ENCODE assay signal across 13 cellular contexts in the genomic region with DNA sequence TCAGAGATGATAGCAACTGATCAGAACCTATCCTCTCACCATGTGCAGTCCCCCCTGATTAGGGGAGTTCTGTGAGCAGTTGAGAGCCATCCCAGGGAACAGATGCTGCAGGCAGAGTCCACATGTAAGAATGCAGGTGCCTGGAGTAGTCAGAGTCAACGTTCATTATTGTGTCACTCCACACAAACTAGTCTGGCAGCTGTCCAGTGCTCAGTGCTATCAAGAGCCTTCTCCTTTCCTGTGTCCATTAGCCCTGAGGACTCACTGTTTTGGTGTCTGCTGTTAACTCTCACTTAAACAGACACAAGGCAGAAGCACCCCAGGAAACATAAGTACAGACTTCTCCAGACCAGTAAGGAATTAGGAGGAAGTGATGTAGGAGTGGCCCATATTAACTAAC. TPM values are rescaled to one million over a fixed set of nuclear protein-coding genes. Genes with fewer than 3 reads are reported as not detected.
A peak's percentile ranks its signal among the peaks of the same experiment; 100 is the strongest.
DNase-seq lines count a peak whose midpoint lies in the region; ATAC-seq, FAIRE-seq and TF ChIP-seq lines count a peak whose summit lies in the region.
"Had no signal": no experiment of that assay in that cellular context is flagged by ENCODE, and none has a peak within 500 bp of the region (broad histone marks: within the 10 kb centered on the region; RNA-seq: fewer than 3 reads in every experiment).

No MANE protein-coding gene starts in this region.

- no peak for TF ChIP-seq RAD21 in HepG2 (CRISPR knock-in tag; IDR thresholded peaks at IDR 0.05)

- no peak for FAIRE-seq in bronchial epithelial cell (lab: Jason Lieb, UNC)
- FAIRE-seq in HepG2 (lab: Jason Lieb, UNC), result peak; percentile 51

- no peak overlapping the region for H3K4me2 ChIP-seq in HepG2 (ENCODE audit: low read depth, low read length)

- H3K27ac ChIP-seq in HepG2 (ENCODE audit: extremely low read length, insufficient read depth, low read length), result no peak overlapping the region
- H3K27ac ChIP-seq: thoracic aorta had no signal

- intact Hi-C loops in HepG2 (cut with micrococcal nuclease; ENCODE audit: unreplicated experiment), result loop anchor here (10.0 kb wide), 2 partner anchors 54 to 164 kb away; no protein-coding TSS in a partner anchor
- intact Hi-C loops in activated CD4-positive, alpha-beta T cell treated with anti-CD3 and anti-CD28 coated beads for 36 hours (cut with DNase I, micrococcal nuclease), result no loop called here

- TF ChIP-seq CTCF in bronchial epithelial cell (IDR thresholded peaks at IDR 0.05; ENCODE audit: insufficient read depth, low read length, severe bottlenecking) (no peak), HepG2 (CRISPR knock-in tag; IDR thresholded peaks at IDR 0.05) (no peak)

- no peak overlapping the region for H2AFZ ChIP-seq in HepG2 (ENCODE audit: low read length)

- POLR2A ChIA-PET in HepG2 (lab: Yijun Ruan, JAX), result no interaction called here
- POLR2A ChIA-PET in activated CD4-positive, alpha-beta T cell treated with anti-CD3 and anti-CD28 coated beads for 36 hours (lab: Charles Lee), result no interaction called here

- TF ChIP-seq EP300 in HepG2 (IDR thresholded peaks at IDR 0.05; ENCODE audit: low read depth in 2 of 2, low read length in 2 of 2) (no peak), HepG2 (CRISPR knock-in tag; IDR thresholded peaks at IDR 0.05; ENCODE audit: borderline replicate concordance) (no peak)

- H3K27me3 Mint-ChIP-seq in activated CD4-positive, alpha-beta T cell treated with anti-CD3 and anti-CD28 coated beads for 36 hours, result peaks cover 7% of the 10 kb centered on the region

- H4K20me1 ChIP-seq in HepG2 (ENCODE audit: insufficient read depth, low read length), result no peaks in the 10 kb centered on the region

- H3K9me3 ChIP-seq in HepG2 (ENCODE audit: low read length), result no peaks in the 10 kb centered on the region
- H3K9me3 ChIP-seq: Caco-2, thoracic aorta had no signal

- no peak for TF ChIP-seq POLR2A in HepG2 (IDR thresholded peaks at IDR 0.05; ENCODE audit: insufficient read depth in 1 of 2, low read depth in 2 of 2, low read length in 2 of 2)

- DNase-seq in DMS53 treated with DMSO at 0.1 percent for 48 hours (lab: John Stamatoyannopoulos, UW; ENCODE audit: unreplicated experiment) (peak; percentile 21), NCI-H1105 treated with DMSO at 0.1 percent for 48 hours (lab: John Stamatoyannopoulos, UW) (peak; percentile 61), bronchial epithelial cell (ENCODE audit: low read depth) (peak; percentile 63), HepG2 (ENCODE audit: low spot score) (peak; percentile 75)
- DNase-seq in activated CD4-positive, alpha-beta T cell treated with anti-CD3 and anti-CD28 coated beads for 1 hour, result no peak
- DNase-seq in activated CD4-positive, alpha-beta T cell treated with anti-CD3 and anti-CD28 coated beads for 36 hours, result no peak
- DNase-seq: stimulated activated CD4-positive, alpha-beta T cell treated with anti-CD3 and anti-CD28 coated beads, Interleukin-15, amount 100 ng/mL, for 24 hours; T-helper 17 cell had no signal

- H3K27me3 ChIP-seq in bronchial epithelial cell (ENCODE audit: control insufficient read depth, insufficient read depth, low read length), result no peaks in the 10 kb centered on the region
- H3K27me3 ChIP-seq in HepG2 (ENCODE audit: control insufficient read depth in 1 of 2, insufficient read depth in 2 of 2, low read length in 2 of 2), result no peaks in the 10 kb centered on the region

- no peaks in the 10 kb centered on the region for H3K9me3 Mint-ChIP-seq in activated CD4-positive, alpha-beta T cell treated with anti-CD3 and anti-CD28 coated beads for 36 hours (ENCODE audit: low read depth)
- H3K9me3 Mint-ChIP-seq: activated T-helper 2 cell treated with anti-CD3 and anti-CD28 coated beads, Interferon-gamma antibody, Interleukin-2, Interleukin-4, amounts not matched to agents 10 μg/mL and 5 μg/mL and 100 μg/mL, durations not matched to agents 14 hours and 24 hours and 36 hours had no signal

- WGBS in HepG2 (ENCODE audit: low lambda C conversion rate), result 0% methylated on average over 1 of the region's 1 CpG

- no peaks in the 10 kb centered on the region for H3K79me2 ChIP-seq in HepG2 (ENCODE audit: insufficient read depth, low read length)

- H3K4me1 ChIP-seq in HepG2 (ENCODE audit: insufficient read depth, low read length), result peaks cover 40% of the 10 kb centered on the region

- in situ Hi-C loops in HepG2 (cut with HindIII; ENCODE audit: extremely low pct_ligation_motif_present, low pct_unique_long_range_greater_than_20kb), result no loop called here

- CTCF ChIA-PET in HepG2 (lab: Yijun Ruan, JAX; ENCODE audit: low intra/inter-chr PET ratio, low total read pairs), result no interaction called here
- CTCF ChIA-PET in activated CD4-positive, alpha-beta T cell treated with anti-CD3 and anti-CD28 coated beads for 36 hours (lab: Charles Lee), result interaction anchor here (0.7 to 1.0 kb wide), 2 partner anchors 162 to 329 kb away, joined by 3 to 4 read pairs; no protein-coding TSS in a partner anchor

- no peak overlapping the region for H3K9ac ChIP-seq in HepG2 (ENCODE audit: insufficient read depth, low read depth, low read length)

- H3K36me3 ChIP-seq in bronchial epithelial cell (ENCODE audit: control insufficient read depth, insufficient read depth, low read length), result no peaks in the 10 kb centered on the region
- no peaks in the 10 kb centered on the region for H3K36me3 ChIP-seq in HepG2 (replicated peaks in 1 of 2; ENCODE audit: control insufficient read depth in 1 of 2, insufficient read depth in 2 of 2, low read length in 2 of 2)
- H3K36me3 ChIP-seq: thoracic aorta had no signal

- no peaks in the 10 kb centered on the region for H3K36me3 Mint-ChIP-seq in activated CD4-positive, alpha-beta T cell treated with anti-CD3 and anti-CD28 coated beads for 36 hours (ENCODE audit: low read depth)

- no peaks in the 10 kb centered on the region for H3K4me1 Mint-ChIP-seq in activated CD4-positive, alpha-beta T cell treated with anti-CD3 and anti-CD28 coated beads for 36 hours
- H3K4me1 Mint-ChIP-seq: T-helper 17 cell had no signal

- ATAC-seq in HepG2 (peak; percentile 20; the same call in 2 of the 3 replicates), HG02981 (IDR thresholded peaks at IDR 0.05; ENCODE audit: unreplicated experiment) (no peak)
- ATAC-seq in activated CD4-positive, alpha-beta T cell treated with anti-CD3 and anti-CD28 coated beads for 36 hours, result no peak
- ATAC-seq in activated CD4-positive, CD25-positive, alpha-beta regulatory T cell treated with anti-CD3 and anti-CD28 coated beads, Interleukin-2, amount 50 U/mL, for 24 hours, result no peak
- ATAC-seq: T-helper 17 cell had no signal

- H3K4me3 Mint-ChIP-seq in activated CD4-positive, alpha-beta T cell treated with anti-CD3 and anti-CD28 coated beads for 36 hours, result no peak overlapping the region
- H3K4me3 Mint-ChIP-seq: T-helper 17 cell had no signal

- H3K4me3 ChIP-seq in bronchial epithelial cell (ENCODE audit: low read depth, low read length), result no peak overlapping the region
- no peak overlapping the region for H3K4me3 ChIP-seq in HepG2 (replicated peaks in 1 of 3; ENCODE audit: insufficient read depth in 1 of 3, low read depth in 2 of 3, low read length in 3 of 3)
- H3K4me3 ChIP-seq: thoracic aorta had no signal

- BruUV-seq in HepG2 (replicated peaks; lab: Mats Ljungman, UMichigan), result no TSS peak

- H3K27ac Mint-ChIP-seq in activated CD4-positive, alpha-beta T cell treated with anti-CD3 and anti-CD28 coated beads for 36 hours, result no peak overlapping the region
- H3K27ac Mint-ChIP-seq: activated T-helper 2 cell treated with anti-CD3 and anti-CD28 coated beads, Interferon-gamma antibody, Interleukin-2, Interleukin-4, amounts not matched to agents 10 μg/mL and 5 μg/mL and 100 μg/mL, durations not matched to agents 14 hours and 24 hours and 36 hours; T-helper 17 cell had no signal

TF ChIP-seq in HepG2, 621 proteins besides CTCF, POLR2A, EP300 and RAD21 (continues in another document):
- TF ChIP-seq ZSCAN25 (CRISPR knock-in tag; IDR thresholded peaks at IDR 0.05) (no peak), ZNF652 (CRISPR knock-in tag; IDR thresholded peaks at IDR 0.05; ENCODE audit: borderline replicate concordance, low read depth) (no peak), ZNF10 (CRISPR knock-in tag; IDR thresholded peaks at IDR 0.05; ENCODE audit: borderline replicate concordance, low read depth) (no peak)

RNA-seq across cellular contexts. Expression of a gene that starts 2.5 kb away (rescaled TPM):
- 4.0 and 4.7 TPM in 2 replicates for total RNA-seq in bronchial epithelial cell
- 0.71 and 0.94 TPM in 2 replicates for total RNA-seq in HepG2 (2016; rRNA removed; fragmentation: Illumina TruSeq; extraction: Trizol)
- under 0.01 and 0.20 TPM in 2 replicates for total RNA-seq in HepG2 (2016; cell fraction: cytosol; rRNA removed; fragmentation: Illumina TruSeq; extraction: Trizol; ENCODE audit: low read depth)
- 0.61 and 0.76 TPM in 2 replicates for total RNA-seq in HepG2 (2016; cell fraction: insoluble cytoplasmic fraction; rRNA removed; fragmentation: Illumina TruSeq; extraction: Trizol)
- 0.14 and 0.40 TPM in 2 replicates for total RNA-seq in HepG2 (2016; cell fraction: membrane; rRNA removed; fragmentation: Illumina TruSeq; extraction: Trizol)
- total RNA-seq in HepG2 (2016; cell fraction: nucleus; rRNA removed; fragmentation: Illumina TruSeq; extraction: Trizol), result 0.81 and 2.3 TPM in 2 replicates
- 0.27 and 0.34 TPM in 2 replicates for polyA plus RNA-seq in HepG2 (2011; rRNA removed)
- 0.12 and 0.14 TPM in 2 replicates for polyA plus RNA-seq in HepG2 (2011; cell fraction: cytosol; rRNA removed)
- polyA plus RNA-seq in HepG2 (2011; cell fraction: nucleus; rRNA removed), result 1.3 and 1.9 TPM in 2 replicates
- 0.17 and 0.40 TPM in 2 replicates for polyA plus RNA-seq in HepG2 (2012)
- 0.06 TPM in 1 of 2 replicates, not detected in the other for polyA plus RNA-seq in HepG2 (2016; cell fraction: cytosol; fragmentation: Illumina TruSeq; extraction: Trizol; ENCODE audit: low read depth)
- polyA plus RNA-seq in HepG2 (2016; cell fraction: insoluble cytoplasmic fraction; fragmentation: Illumina TruSeq; extraction: Trizol; ENCODE audit: low read depth), result 0.19 and 0.58 TPM in 2 replicates
- polyA plus RNA-seq in HepG2 (2016; cell fraction: membrane; fragmentation: Illumina TruSeq; extraction: Trizol; ENCODE audit: low read depth), result 0.14 TPM in 1 of 2 replicates, not detected in the other
- 0.65 and 1.2 TPM in 2 replicates for polyA plus RNA-seq in HepG2 (2016; cell fraction: nucleus; fragmentation: Illumina TruSeq; extraction: Trizol; ENCODE audit: insufficient read depth, low read depth)
- polyA minus RNA-seq in HepG2 (2011; rRNA and poly(A)+ RNA removed; ENCODE audit: low replicate concordance), result 4.6 and 5.3 TPM in 2 replicates
- 1.1 TPM in 1 of 2 replicates, not detected in the other for polyA minus RNA-seq in HepG2 (2011; cell fraction: cytosol; rRNA and poly(A)+ RNA removed)
- polyA minus RNA-seq in HepG2 (2011; cell fraction: nucleus; rRNA and poly(A)+ RNA removed), result 1.7 and 2.5 TPM in 2 replicates
- not detected for total RNA-seq in activated CD4-positive, alpha-beta T cell treated with anti-CD3 and anti-CD28 coated beads for 36 hours
- total RNA-seq: activated T-helper 2 cell treated with anti-CD3 and anti-CD28 coated beads, Interferon-gamma antibody, Interleukin-2, Interleukin-4, amounts not matched to agents 10 μg/mL and 5 μg/mL and 100 μg/mL, durations not matched to agents 14 hours and 24 hours and 36 hours had no signal

Comparison
In these comparisons a context has a peak if more than half of its experiments do, and no peak if none do; other contexts are left out.
1. DNase-seq: peak in DMS53 treated with DMSO at 0.1 percent for 48 hours (single experiment), NCI-H1105 treated with DMSO at 0.1 percent for 48 hours (single experiment), bronchial epithelial cell (single experiment) and HepG2 (single experiment); none in activated CD4-positive, alpha-beta T cell treated with anti-CD3 and anti-CD28 coated beads for 1 hour (single experiment) and activated CD4-positive, alpha-beta T cell treated with anti-CD3 and anti-CD28 coated beads for 36 hours (single experiment).